ENCODE assay signal across 8 cellular contexts in genomic region chr21:37367758-37368535, GRCh38. TPM values are rescaled to one million over a fixed set of nuclear protein-coding genes. Genes with fewer than 3 reads are reported as not detected.
DNase-seq lines count a peak whose midpoint lies in the region; ATAC-seq and TF ChIP-seq lines count a peak whose summit lies in the region.

No MANE protein-coding gene starts in this region.

- BruUV-seq in OCI-LY7 (replicated peaks; lab: Mats Ljungman, UMichigan) = no TSS peak

- peak overlapping the region; percentile 86 for H3K4me3 ChIP-seq in OCI-LY7 (ENCODE audit: low read depth, low read length, poor library complexity, severe bottlenecking)

- DNase-seq in NCI-H82 (lab: John Stamatoyannopoulos, UW) (peak; percentile 45), NCI-H82 treated with DMSO at 0.1 percent for 48 hours (lab: John Stamatoyannopoulos, UW; ENCODE audit: unreplicated experiment) (no peak), OCI-LY7 (ENCODE audit: low spot score) (peak; percentile 36), germinal center (ENCODE audit: low spot score) (peak; percentile 8), posterior cingulate gyrus (peak in 7 of 10 donors; percentile 9 to 87 (median 26)), GM19240 (ENCODE audit: insufficient read length, low spot score) (no peak)
- peak; percentile 78 for DNase-seq in activated effector memory CD4-positive, alpha-beta T cell treated with anti-CD3 and anti-CD28 coated beads, Interleukin-2, amount 50 U/mL, for 16 hours

- CTCF ChIA-PET in OCI-LY7 (lab: Charles Lee; ENCODE audit: unreplicated experiment) = no interaction called here

- intact Hi-C loops in OCI-LY7 (cut with micrococcal nuclease; ENCODE audit: unreplicated experiment) (loop anchor here (2.0 to 10.0 kb wide), 4 partner anchors 94 to 1817 kb away; partner anchors contain the start of genes HLCS, PIGP, PSMG1 and TTC3), posterior cingulate gyrus (cut with DNase I) (loop anchor here (2.0 to 10.0 kb wide), 4 partner anchors 94 to 293 kb away; partner anchors contain the start of genes PIGP and TTC3)

- peaks cover 62% of the 10 kb centered on the region for H3K79me2 ChIP-seq in OCI-LY7 (ENCODE audit: insufficient read depth, low read depth, low read length)

- no peak for TF ChIP-seq CTCF in OCI-LY7 (conservative IDR thresholded peaks at IDR 0.05; ENCODE audit: low read length)

- no peaks in the 10 kb centered on the region for H3K9me2 ChIP-seq in OCI-LY7 (ENCODE audit: insufficient read depth, low read length)

- peak overlapping the region; percentile 90 for H3K27ac ChIP-seq in OCI-LY7 (ENCODE audit: low read depth, low read length, poor library complexity, severe bottlenecking)

- peaks cover 48% of the 10 kb centered on the region for H4K20me1 ChIP-seq in OCI-LY7 (ENCODE audit: insufficient read depth, low read length)

- H3K9me3 ChIP-seq in OCI-LY7 (ENCODE audit: low read length) = no peaks in the 10 kb centered on the region

- H3K4me1 ChIP-seq in OCI-LY7 (ENCODE audit: insufficient read depth, low read length, poor library complexity, severe bottlenecking) = peaks cover 49% of the 10 kb centered on the region

- ATAC-seq in HG03571 (IDR thresholded peaks at IDR 0.05; ENCODE audit: unreplicated experiment) = no peak

- H2AFZ ChIP-seq in OCI-LY7 (ENCODE audit: low read length) = no peak overlapping the region

- peaks cover 11% of the 10 kb centered on the region for H3K36me3 ChIP-seq in OCI-LY7 (ENCODE audit: insufficient read depth, low read length)

- peak overlapping the region; percentile 93 for H3K4me2 ChIP-seq in OCI-LY7 (ENCODE audit: low read length)

- POLR2A ChIA-PET in OCI-LY7 (lab: Charles Lee) = no interaction called here

RNA-seq across cellular contexts. Expression of gene DYRK1A, which starts 1.4 kb away (rescaled TPM):
- total RNA-seq in OCI-LY7 (2014; rRNA removed; shearing (Covaris generic)) = 46.3 and 58.4 TPM in 2 replicates
- total RNA-seq in OCI-LY7 (2022) = 65.1 and 67.1 TPM in 2 replicates

Comparison
In these comparisons a context has a peak if more than half of its experiments do, and no peak if none do; other contexts are left out.
1. DNase-seq: peak in NCI-H82 (single experiment), OCI-LY7 (single experiment), activated effector memory CD4-positive, alpha-beta T cell treated with anti-CD3 and anti-CD28 coated beads, Interleukin-2, amount 50 U/mL, for 16 hours (single experiment), germinal center (single experiment) and posterior cingulate gyrus (7 of 10); none in NCI-H82 treated with DMSO at 0.1 percent for 48 hours (single experiment) and GM19240 (single experiment).